1 cellular context compared by ENCODE assay signal in the genomic region with DNA sequence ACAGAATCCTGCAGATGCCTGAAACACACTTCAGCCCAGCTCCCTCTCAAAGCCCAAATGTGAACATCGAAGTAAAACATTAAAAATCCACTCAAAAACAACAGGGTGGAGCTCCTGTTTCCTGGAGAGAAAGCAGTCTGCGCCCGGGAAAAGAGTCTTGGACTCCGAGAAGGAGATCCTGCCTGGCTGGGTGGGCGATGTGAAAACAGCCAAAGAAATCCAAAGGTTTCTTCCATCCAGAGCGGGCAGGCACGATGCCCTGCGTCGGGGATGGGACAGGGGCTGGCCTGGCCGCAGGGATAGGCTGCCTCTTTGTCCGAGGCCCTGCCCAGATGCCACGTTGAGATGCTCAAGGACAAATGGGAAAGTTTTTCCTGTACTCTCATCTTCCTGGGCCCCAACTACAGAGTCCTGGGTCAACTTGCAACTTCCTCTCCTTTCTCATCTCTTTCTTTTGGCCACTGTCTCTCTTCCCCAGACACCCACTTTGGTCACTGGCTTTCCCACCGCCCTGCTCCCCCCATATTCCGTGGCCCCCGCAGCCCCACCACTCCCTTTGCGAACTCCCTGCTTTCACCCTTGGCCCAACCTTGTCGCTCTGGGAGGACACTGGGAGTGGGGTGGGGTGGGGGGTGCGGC.
TF ChIP-seq lines count a peak whose summit lies in the region.

No MANE protein-coding gene starts in this region.

TF ChIP-seq in HepG2, 621 proteins besides CTCF, POLR2A, EP300 and RAD21 (continued from another document and continues in another):
- TF ChIP-seq, protein P1, sequence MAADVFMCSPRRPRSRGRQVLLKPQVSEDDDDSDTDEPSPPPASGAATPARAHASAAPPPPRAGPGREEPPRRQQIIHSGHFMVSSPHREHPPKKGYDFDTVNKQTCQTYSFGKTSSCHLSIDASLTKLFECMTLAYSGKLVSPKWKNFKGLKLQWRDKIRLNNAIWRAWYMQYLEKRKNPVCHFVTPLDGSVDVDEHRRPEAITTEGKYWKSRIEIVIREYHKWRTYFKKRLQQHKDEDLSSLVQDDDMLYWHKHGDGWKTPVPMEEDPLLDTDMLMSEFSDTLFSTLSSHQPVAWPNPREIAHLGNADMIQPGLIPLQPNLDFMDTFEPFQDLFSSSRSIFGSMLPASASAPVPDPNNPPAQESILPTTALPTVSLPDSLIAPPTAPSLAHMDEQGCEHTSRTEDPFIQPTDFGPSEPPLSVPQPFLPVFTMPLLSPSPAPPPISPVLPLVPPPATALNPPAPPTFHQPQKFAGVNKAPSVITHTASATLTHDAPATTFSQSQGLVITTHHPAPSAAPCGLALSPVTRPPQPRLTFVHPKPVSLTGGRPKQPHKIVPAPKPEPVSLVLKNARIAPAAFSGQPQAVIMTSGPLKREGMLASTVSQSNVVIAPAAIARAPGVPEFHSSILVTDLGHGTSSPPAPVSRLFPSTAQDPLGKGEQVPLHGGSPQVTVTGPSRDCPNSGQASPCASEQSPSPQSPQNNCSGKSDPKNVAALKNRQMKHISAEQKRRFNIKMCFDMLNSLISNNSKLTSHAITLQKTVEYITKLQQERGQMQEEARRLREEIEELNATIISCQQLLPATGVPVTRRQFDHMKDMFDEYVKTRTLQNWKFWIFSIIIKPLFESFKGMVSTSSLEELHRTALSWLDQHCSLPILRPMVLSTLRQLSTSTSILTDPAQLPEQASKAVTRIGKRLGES (CRISPR knock-in tag; IDR thresholded peaks at IDR 0.05; ENCODE audit: borderline replicate concordance) = no peak
- TF ChIP-seq BRCA1 (CRISPR knock-in tag; IDR thresholded peaks at IDR 0.05) (no peak), ZFP41 (CRISPR knock-in tag; IDR thresholded peaks at IDR 0.05; ENCODE audit: borderline replicate concordance) (no peak), TP53 (CRISPR knock-in tag; conservative IDR thresholded peaks at IDR 0.05) (0 out of 2 replicates have a peak, but pooled peaks have one; percentile 47), NFKBIZ (CRISPR knock-in tag; IDR thresholded peaks at IDR 0.05) (no peak), KDM2A (CRISPR knock-in tag; IDR thresholded peaks at IDR 0.05; ENCODE audit: borderline replicate concordance, low read depth) (no peak), PPARG (CRISPR knock-in tag; conservative IDR thresholded peaks at IDR 0.05) (no peak), ZNF776 (CRISPR knock-in tag; IDR thresholded peaks at IDR 0.05) (no peak), SOX13 (IDR thresholded peaks at IDR 0.05) (no peak), SOX13 (CRISPR knock-in tag; conservative IDR thresholded peaks at IDR 0.05 in 1 of 2, IDR thresholded peaks at IDR 0.05 in 1 of 2) (peak in 1 of 2 experiments; percentile 4; a peak in 1 of 4 replicates), SP140L (CRISPR knock-in tag; IDR thresholded peaks at IDR 0.05; ENCODE audit: borderline replicate concordance) (no peak), ZNF20 (CRISPR knock-in tag; IDR thresholded peaks at IDR 0.05) (no peak), ZMYM4 (CRISPR knock-in tag; IDR thresholded peaks at IDR 0.05) (no peak; the same call in 1 of the 2 replicates), ZNF879 (CRISPR knock-in tag; IDR thresholded peaks at IDR 0.05) (no peak), U2AF2 (IDR thresholded peaks at IDR 0.05; ENCODE audit: low read depth, low read length) (no peak), KMT2B (CRISPR knock-in tag; IDR thresholded peaks at IDR 0.05) (0 out of 2 replicates have a peak, but pooled peaks have one; percentile 75), ZFYVE20 (CRISPR knock-in tag; IDR thresholded peaks at IDR 0.05; ENCODE audit: borderline replicate concordance, low read depth) (no peak), GATA4 (IDR thresholded peaks at IDR 0.05; ENCODE audit: borderline replicate concordance, low read depth) (no peak; the same call in 1 of the 2 replicates), ZKSCAN8 (CRISPR knock-in tag; IDR thresholded peaks at IDR 0.05; ENCODE audit: borderline replicate concordance) (no peak), MEF2D (CRISPR knock-in tag; IDR thresholded peaks at IDR 0.05) (no peak), MEIS2 (CRISPR knock-in tag; IDR thresholded peaks at IDR 0.05) (peak; percentile 68; the same call in 1 of the 2 replicates), KDM1A (CRISPR knock-in tag; IDR thresholded peaks at IDR 0.05) (no peak; the same call in 1 of the 2 replicates), ZNF496 (CRISPR knock-in tag; IDR thresholded peaks at IDR 0.05; ENCODE audit: insufficient replicate concordance) (no peak), NFATC3 (CRISPR knock-in tag; IDR thresholded peaks at IDR 0.05) (no peak), MED1 (CRISPR knock-in tag; IDR thresholded peaks at IDR 0.05) (peak; percentile 77), RFXAP (CRISPR knock-in tag; IDR thresholded peaks at IDR 0.05; ENCODE audit: borderline replicate concordance) (peak; percentile 65; the same call in 1 of the 2 replicates), CREM (IDR thresholded peaks at IDR 0.05) (peak; percentile 29), CREM (CRISPR knock-in tag; IDR thresholded peaks at IDR 0.05) (no peak), JUNB (CRISPR knock-in tag; IDR thresholded peaks at IDR 0.05; ENCODE audit: borderline replicate concordance) (no peak), HNF4G (IDR thresholded peaks at IDR 0.05; ENCODE audit: borderline replicate concordance, low read depth, low read length) (no peak; the same call in 1 of the 2 replicates), HNF4G (CRISPR knock-in tag; IDR thresholded peaks at IDR 0.05; ENCODE audit: borderline replicate concordance, low read depth) (no peak), ZNF292 (CRISPR knock-in tag; IDR thresholded peaks at IDR 0.05; ENCODE audit: borderline replicate concordance, low read depth) (no peak)
- TF ChIP-seq, protein P2, sequence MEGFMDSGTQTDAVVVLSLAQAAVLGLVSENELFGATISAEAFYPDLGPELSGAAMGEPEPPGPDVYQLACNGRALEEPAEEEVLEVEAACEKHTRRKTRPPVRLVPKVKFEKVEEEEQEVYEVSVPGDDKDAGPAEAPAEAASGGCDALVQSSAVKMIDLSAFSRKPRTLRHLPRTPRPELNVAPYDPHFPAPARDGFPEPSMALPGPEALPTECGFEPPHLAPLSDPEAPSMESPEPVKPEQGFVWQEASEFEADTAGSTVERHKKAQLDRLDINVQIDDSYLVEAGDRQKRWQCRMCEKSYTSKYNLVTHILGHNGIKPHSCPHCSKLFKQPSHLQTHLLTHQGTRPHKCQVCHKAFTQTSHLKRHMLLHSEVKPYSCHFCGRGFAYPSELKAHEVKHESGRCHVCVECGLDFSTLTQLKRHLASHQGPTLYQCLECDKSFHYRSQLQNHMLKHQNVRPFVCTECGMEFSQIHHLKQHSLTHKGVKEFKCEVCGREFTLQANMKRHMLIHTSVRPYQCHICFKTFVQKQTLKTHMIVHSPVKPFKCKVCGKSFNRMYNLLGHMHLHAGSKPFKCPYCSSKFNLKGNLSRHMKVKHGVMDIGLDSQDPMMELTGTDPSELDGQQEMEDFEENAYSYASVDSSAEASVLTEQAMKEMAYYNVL (CRISPR knock-in tag; IDR thresholded peaks at IDR 0.05; ENCODE audit: borderline replicate concordance) = no peak
- TF ChIP-seq, protein P3, sequence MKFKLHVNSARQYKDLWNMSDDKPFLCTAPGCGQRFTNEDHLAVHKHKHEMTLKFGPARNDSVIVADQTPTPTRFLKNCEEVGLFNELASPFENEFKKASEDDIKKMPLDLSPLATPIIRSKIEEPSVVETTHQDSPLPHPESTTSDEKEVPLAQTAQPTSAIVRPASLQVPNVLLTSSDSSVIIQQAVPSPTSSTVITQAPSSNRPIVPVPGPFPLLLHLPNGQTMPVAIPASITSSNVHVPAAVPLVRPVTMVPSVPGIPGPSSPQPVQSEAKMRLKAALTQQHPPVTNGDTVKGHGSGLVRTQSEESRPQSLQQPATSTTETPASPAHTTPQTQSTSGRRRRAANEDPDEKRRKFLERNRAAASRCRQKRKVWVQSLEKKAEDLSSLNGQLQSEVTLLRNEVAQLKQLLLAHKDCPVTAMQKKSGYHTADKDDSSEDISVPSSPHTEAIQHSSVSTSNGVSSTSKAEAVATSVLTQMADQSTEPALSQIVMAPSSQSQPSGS (CRISPR knock-in tag; IDR thresholded peaks at IDR 0.05) = 0 out of 2 replicates have a peak, but pooled peaks have one; percentile 9
- TF ChIP-seq, protein P4, sequence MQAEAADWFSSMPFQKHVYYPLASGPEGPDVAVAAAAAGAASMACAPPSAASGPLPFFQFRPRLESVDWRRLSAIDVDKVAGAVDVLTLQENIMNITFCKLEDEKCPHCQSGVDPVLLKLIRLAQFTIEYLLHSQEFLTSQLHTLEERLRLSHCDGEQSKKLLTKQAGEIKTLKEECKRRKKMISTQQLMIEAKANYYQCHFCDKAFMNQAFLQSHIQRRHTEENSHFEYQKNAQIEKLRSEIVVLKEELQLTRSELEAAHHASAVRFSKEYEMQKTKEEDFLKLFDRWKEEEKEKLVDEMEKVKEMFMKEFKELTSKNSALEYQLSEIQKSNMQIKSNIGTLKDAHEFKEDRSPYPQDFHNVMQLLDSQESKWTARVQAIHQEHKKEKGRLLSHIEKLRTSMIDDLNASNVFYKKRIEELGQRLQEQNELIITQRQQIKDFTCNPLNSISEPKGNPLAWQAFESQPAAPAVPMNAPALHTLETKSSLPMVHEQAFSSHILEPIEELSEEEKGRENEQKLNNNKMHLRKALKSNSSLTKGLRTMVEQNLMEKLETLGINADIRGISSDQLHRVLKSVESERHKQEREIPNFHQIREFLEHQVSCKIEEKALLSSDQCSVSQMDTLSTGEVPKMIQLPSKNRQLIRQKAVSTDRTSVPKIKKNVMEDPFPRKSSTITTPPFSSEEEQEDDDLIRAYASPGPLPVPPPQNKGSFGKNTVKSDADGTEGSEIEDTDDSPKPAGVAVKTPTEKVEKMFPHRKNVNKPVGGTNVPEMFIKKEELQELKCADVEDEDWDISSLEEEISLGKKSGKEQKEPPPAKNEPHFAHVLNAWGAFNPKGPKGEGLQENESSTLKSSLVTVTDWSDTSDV (CRISPR knock-in tag; IDR thresholded peaks at IDR 0.05) = no peak
- TF ChIP-seq, protein P5, sequence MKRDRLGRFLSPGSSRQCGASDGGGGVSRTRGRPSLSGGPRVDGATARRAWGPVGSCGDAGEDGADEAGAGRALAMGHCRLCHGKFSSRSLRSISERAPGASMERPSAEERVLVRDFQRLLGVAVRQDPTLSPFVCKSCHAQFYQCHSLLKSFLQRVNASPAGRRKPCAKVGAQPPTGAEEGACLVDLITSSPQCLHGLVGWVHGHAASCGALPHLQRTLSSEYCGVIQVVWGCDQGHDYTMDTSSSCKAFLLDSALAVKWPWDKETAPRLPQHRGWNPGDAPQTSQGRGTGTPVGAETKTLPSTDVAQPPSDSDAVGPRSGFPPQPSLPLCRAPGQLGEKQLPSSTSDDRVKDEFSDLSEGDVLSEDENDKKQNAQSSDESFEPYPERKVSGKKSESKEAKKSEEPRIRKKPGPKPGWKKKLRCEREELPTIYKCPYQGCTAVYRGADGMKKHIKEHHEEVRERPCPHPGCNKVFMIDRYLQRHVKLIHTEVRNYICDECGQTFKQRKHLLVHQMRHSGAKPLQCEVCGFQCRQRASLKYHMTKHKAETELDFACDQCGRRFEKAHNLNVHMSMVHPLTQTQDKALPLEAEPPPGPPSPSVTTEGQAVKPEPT (CRISPR knock-in tag; IDR thresholded peaks at IDR 0.05; ENCODE audit: low read depth) = no peak
- TF ChIP-seq, protein P6, sequence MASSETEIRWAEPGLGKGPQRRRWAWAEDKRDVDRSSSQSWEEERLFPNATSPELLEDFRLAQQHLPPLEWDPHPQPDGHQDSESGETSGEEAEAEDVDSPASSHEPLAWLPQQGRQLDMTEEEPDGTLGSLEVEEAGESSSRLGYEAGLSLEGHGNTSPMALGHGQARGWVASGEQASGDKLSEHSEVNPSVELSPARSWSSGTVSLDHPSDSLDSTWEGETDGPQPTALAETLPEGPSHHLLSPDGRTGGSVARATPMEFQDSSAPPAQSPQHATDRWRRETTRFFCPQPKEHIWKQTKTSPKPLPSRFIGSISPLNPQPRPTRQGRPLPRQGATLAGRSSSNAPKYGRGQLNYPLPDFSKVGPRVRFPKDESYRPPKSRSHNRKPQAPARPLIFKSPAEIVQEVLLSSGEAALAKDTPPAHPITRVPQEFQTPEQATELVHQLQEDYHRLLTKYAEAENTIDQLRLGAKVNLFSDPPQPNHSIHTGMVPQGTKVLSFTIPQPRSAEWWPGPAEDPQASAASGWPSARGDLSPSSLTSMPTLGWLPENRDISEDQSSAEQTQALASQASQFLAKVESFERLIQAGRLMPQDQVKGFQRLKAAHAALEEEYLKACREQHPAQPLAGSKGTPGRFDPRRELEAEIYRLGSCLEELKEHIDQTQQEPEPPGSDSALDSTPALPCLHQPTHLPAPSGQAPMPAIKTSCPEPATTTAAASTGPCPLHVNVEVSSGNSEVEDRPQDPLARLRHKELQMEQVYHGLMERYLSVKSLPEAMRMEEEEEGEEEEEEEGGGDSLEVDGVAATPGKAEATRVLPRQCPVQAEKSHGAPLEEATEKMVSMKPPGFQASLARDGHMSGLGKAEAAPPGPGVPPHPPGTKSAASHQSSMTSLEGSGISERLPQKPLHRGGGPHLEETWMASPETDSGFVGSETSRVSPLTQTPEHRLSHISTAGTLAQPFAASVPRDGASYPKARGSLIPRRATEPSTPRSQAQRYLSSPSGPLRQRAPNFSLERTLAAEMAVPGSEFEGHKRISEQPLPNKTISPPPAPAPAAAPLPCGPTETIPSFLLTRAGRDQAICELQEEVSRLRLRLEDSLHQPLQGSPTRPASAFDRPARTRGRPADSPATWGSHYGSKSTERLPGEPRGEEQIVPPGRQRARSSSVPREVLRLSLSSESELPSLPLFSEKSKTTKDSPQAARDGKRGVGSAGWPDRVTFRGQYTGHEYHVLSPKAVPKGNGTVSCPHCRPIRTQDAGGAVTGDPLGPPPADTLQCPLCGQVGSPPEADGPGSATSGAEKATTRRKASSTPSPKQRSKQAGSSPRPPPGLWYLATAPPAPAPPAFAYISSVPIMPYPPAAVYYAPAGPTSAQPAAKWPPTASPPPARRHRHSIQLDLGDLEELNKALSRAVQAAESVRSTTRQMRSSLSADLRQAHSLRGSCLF (CRISPR knock-in tag; IDR thresholded peaks at IDR 0.05; ENCODE audit: borderline replicate concordance) = no peak
- TF ChIP-seq, protein P7, sequence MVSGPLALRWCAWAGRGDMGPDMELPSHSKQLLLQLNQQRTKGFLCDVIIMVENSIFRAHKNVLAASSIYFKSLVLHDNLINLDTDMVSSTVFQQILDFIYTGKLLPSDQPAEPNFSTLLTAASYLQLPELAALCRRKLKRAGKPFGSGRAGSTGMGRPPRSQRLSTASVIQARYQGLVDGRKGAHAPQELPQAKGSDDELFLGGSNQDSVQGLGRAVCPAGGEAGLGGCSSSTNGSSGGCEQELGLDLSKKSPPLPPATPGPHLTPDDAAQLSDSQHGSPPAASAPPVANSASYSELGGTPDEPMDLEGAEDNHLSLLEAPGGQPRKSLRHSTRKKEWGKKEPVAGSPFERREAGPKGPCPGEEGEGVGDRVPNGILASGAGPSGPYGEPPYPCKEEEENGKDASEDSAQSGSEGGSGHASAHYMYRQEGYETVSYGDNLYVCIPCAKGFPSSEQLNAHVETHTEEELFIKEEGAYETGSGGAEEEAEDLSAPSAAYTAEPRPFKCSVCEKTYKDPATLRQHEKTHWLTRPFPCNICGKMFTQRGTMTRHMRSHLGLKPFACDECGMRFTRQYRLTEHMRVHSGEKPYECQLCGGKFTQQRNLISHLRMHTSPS (CRISPR knock-in tag; IDR thresholded peaks at IDR 0.05; ENCODE audit: low read depth) = peak; percentile 75
- TF ChIP-seq, protein P8, sequence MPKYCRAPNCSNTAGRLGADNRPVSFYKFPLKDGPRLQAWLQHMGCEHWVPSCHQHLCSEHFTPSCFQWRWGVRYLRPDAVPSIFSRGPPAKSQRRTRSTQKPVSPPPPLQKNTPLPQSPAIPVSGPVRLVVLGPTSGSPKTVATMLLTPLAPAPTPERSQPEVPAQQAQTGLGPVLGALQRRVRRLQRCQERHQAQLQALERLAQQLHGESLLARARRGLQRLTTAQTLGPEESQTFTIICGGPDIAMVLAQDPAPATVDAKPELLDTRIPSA (CRISPR knock-in tag; IDR thresholded peaks at IDR 0.05; ENCODE audit: borderline replicate concordance) = no peak
